25 cellular contexts compared by ENCODE assay signal in the genomic region with DNA sequence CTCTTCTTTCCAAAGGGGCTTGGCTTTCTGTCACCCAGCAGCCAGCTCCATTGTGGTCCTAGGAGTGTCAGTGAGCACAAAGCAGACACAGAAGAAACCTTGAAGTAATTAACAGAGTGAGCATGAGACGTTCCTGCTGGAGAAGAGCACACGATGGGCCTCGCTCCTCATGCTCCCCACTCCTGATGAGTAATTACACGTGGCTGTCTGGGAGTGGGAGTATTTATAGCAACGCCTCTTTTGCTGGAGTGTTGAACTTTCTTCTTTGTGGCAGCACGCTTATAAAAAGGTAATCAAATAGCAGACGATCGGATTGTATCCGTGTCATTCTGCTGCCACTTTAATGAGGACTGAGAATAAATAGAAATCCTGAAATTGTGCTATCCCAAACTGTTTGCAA.
A peak's percentile ranks its signal among the peaks of the same experiment; 100 is the strongest.
DNase-seq lines count a peak whose midpoint lies in the region; ATAC-seq, FAIRE-seq and TF ChIP-seq lines count a peak whose summit lies in the region.
"Had no signal": no experiment of that assay in that cellular context is flagged by ENCODE, and none has a peak within 500 bp of the region (broad histone marks: within the 10 kb centered on the region; RNA-seq: fewer than 3 reads in every experiment).

No MANE protein-coding gene starts in this region.

- peaks cover 4% of the 10 kb centered on the region; the same call in 1 of the 2 replicates for H4K20me1 ChIP-seq in BLaER1

- intact Hi-C loops in kidney (cut with DNase I): no loop called here
- intact Hi-C loops in psoas muscle (cut with DNase I): no loop called here
- intact Hi-C loops in ascending aorta (cut with DNase I): no loop called here

- no peak for FAIRE-seq in kidney (lab: Jason Lieb, UNC)

- peak; percentile 16 for DNase-seq in H7
- peak; percentile 24 for DNase-seq in kidney
- no peak for DNase-seq in psoas muscle
- DNase-seq in NOMO-1 treated with DMSO at 0.1 percent for 48 hours (lab: John Stamatoyannopoulos, UW; ENCODE audit: unreplicated experiment): no peak
- DNase-seq in ascending aorta (ENCODE audit: low spot score in 2 of 2): no peak
- DNase-seq: activated B cell treated with CpG ODN at 0.5 μM for 24 hours; activated CD4-positive, alpha-beta T cell treated with anti-CD3 and anti-CD28 coated beads, Interleukin-2, amount 50 U/mL, for 1 hour; activated gamma-delta T cell treated with Interleukin-2 at 50 U/mL for 16 hours; activated T-cell treated with anti-CD3 and anti-CD28 coated beads, Interleukin-2, amount 50 U/mL, for 24 hours; cerebellar nuclear complex; COR-L47; dermis blood vessel endothelial cell; NCI-H146; NCI-H510A; right cardiac atrium; stimulated activated CD4-positive, alpha-beta T cell treated with anti-CD3 and anti-CD28 coated beads, Interleukin-12 subunit alpha, Interleukin-12 subunit beta, amount 100 ng/mL, for 4 hours; stimulated activated CD4-positive, alpha-beta T cell treated with anti-CD3 and anti-CD28 coated beads, Interleukin-4, amount 100 ng/mL, for 1 hour; tibial artery had no signal

- H3K4me1 ChIP-seq in BLaER1 (peaks cover 80% of the 10 kb centered on the region), kidney (ENCODE audit: control insufficient read depth in 1 of 2, insufficient read depth in 1 of 2, low read depth in 1 of 2, low read length in 2 of 2) (no peaks in the 10 kb centered on the region), psoas muscle (no peaks in the 10 kb centered on the region), ascending aorta (no peaks in the 10 kb centered on the region)
- H3K4me1 ChIP-seq: parathyroid adenoma, tibial artery had no signal

- H3K27ac ChIP-seq in BLaER1: no peak overlapping the region
- H3K27ac ChIP-seq in kidney (ENCODE audit: low read depth in 2 of 2, low read length in 2 of 2): no peak overlapping the region
- H3K27ac ChIP-seq in psoas muscle: no peak overlapping the region
- H3K27ac ChIP-seq in ascending aorta: no peak overlapping the region
- H3K27ac ChIP-seq: C4-2B, neural progenitor cell, parathyroid adenoma, SK-N-MC, tibial artery had no signal

- 40 to 81% (median 44%) methylated on average over 9 of the region's 9 CpGs for WGBS in psoas muscle, 3 donors

- H3K9ac ChIP-seq in BLaER1 (no peak overlapping the region), kidney (ENCODE audit: low read length in 2 of 2) (no peak overlapping the region)
- H3K9ac ChIP-seq: neural progenitor cell, parathyroid adenoma had no signal

- H3K36me3 ChIP-seq in BLaER1 (no peaks in the 10 kb centered on the region), H7 (replicated peaks; ENCODE audit: control insufficient read depth, insufficient read depth, low read length) (no peaks in the 10 kb centered on the region), kidney (ENCODE audit: control insufficient read depth in 1 of 2, insufficient read depth in 2 of 2, low read length in 2 of 2) (no peaks in the 10 kb centered on the region), psoas muscle (ENCODE audit: insufficient read depth in 1 of 2, low read depth in 1 of 2) (no peaks in the 10 kb centered on the region), ascending aorta (no peaks in the 10 kb centered on the region)
- H3K36me3 ChIP-seq: neural progenitor cell, tibial artery had no signal

- no peak for TF ChIP-seq CTCF in kidney (IDR thresholded peaks at IDR 0.05; ENCODE audit: borderline replicate concordance, extremely low read depth, insufficient read depth)
- TF ChIP-seq CTCF in psoas muscle (IDR thresholded peaks at IDR 0.05): no peak
- no peak for TF ChIP-seq CTCF in ascending aorta (IDR thresholded peaks at IDR 0.05)

- peaks cover 5% of the 10 kb centered on the region for H3K9me3 ChIP-seq in BLaER1
- H3K9me3 ChIP-seq in kidney (ENCODE audit: control insufficient read depth in 1 of 2, low read length in 2 of 2): no peaks in the 10 kb centered on the region
- H3K9me3 ChIP-seq in psoas muscle: no peaks in the 10 kb centered on the region
- no peaks in the 10 kb centered on the region for H3K9me3 ChIP-seq in ascending aorta
- H3K9me3 ChIP-seq: tibial artery had no signal

- H3K4me3 ChIP-seq in BLaER1 (no peak overlapping the region), H7 (ENCODE audit: insufficient read depth, low read depth, low read length) (no peak overlapping the region), kidney (ENCODE audit: low read length in 2 of 2) (no peak overlapping the region), psoas muscle (no peak overlapping the region), ascending aorta (no peak overlapping the region)
- H3K4me3 ChIP-seq: neural progenitor cell, SK-N-MC, tibial artery had no signal

- ATAC-seq in psoas muscle (peak in 3 of 4 donors; percentile 57 to 83 (median 64)), HG02970 (IDR thresholded peaks at IDR 0.05; ENCODE audit: low FRiP score, unreplicated experiment) (no peak)
- ATAC-seq: HCT116, right cardiac atrium had no signal

- H3K4me2 ChIP-seq in BLaER1: peak overlapping the region; percentile 16; the same call in 1 of the 2 replicates
- H3K4me2 ChIP-seq: neural progenitor cell had no signal

- H3K27me3 ChIP-seq in BLaER1 (peaks cover 3% of the 10 kb centered on the region; the same call in 1 of the 2 replicates), H7 (ENCODE audit: control insufficient read depth, insufficient read depth, low read length) (no peaks in the 10 kb centered on the region; the same call in 1 of the 2 replicates), psoas muscle (ENCODE audit: insufficient read depth in 3 of 3, low read length in 2 of 3) (no peaks in the 10 kb centered on the region), ascending aorta (no peaks in the 10 kb centered on the region)
- H3K27me3 ChIP-seq: neural progenitor cell had no signal

Comparison
In these comparisons a context has a peak if more than half of its experiments do, and no peak if none do; other contexts are left out.
1. DNase-seq: peak in H7 (single experiment) and kidney (single experiment); none in psoas muscle (0 of 2), NOMO-1 treated with DMSO at 0.1 percent for 48 hours (single experiment) and ascending aorta (0 of 2).